ENCODE assay signal across 16 cellular contexts in genomic region chr2:71668326-71669057, GRCh38.
DNase-seq lines count a peak whose midpoint lies in the region; ATAC-seq and TF ChIP-seq lines count a peak whose summit lies in the region.
"Had no signal": no experiment of that assay in that cellular context is flagged by ENCODE, and none has a peak within 500 bp of the region (broad histone marks: within the 10 kb centered on the region; RNA-seq: fewer than 3 reads in every experiment).

No MANE protein-coding gene starts in this region.

- no peak for TF ChIP-seq CTCF in right atrium auricular region (IDR thresholded peaks at IDR 0.05)
- no peak for TF ChIP-seq CTCF in endothelial cell (IDR thresholded peaks at IDR 0.05; ENCODE audit: unreplicated experiment)
- no peak for TF ChIP-seq CTCF in osteoblast (IDR thresholded peaks at IDR 0.05; ENCODE audit: extremely low read depth, low read depth, low read length)
- no peak for TF ChIP-seq CTCF in vagina (IDR thresholded peaks at IDR 0.05)
- no peak for TF ChIP-seq CTCF in uterus (IDR thresholded peaks at IDR 0.05)
- no peak for TF ChIP-seq CTCF in ovary (IDR thresholded peaks at IDR 0.05)

- DNase-seq in right atrium auricular region (ENCODE audit: low spot score), result peak; percentile 51
- no peak for DNase-seq in left cardiac atrium
- DNase-seq in endothelial cell (ENCODE audit: low spot score), result no peak
- DNase-seq in osteoblast (ENCODE audit: insufficient read length, low spot score, missing footprints), result peak; percentile 60
- DNase-seq in vagina (ENCODE audit: extremely low spot score in 2 of 2), result peak; percentile 69 to 93
- DNase-seq in NCI-H526 treated with DMSO at 0.1 percent for 48 hours (lab: John Stamatoyannopoulos, UW), result no peak
- DNase-seq in uterus, result no peak
- DNase-seq in ovary, result no peak
- DNase-seq: BE2C; CD4-positive, alpha-beta memory T cell; NCI-H1417 treated with DMSO at 0.1 percent for 48 hours; NCI-H2029 treated with DMSO at 0.1 percent for 48 hours; NCI-H510A had no signal

- H3K27me3 ChIP-seq in right atrium auricular region (no peaks in the 10 kb centered on the region), osteoblast (ENCODE audit: insufficient read depth, low read length) (peaks cover 13% of the 10 kb centered on the region), vagina (no peaks in the 10 kb centered on the region), uterus (no peaks in the 10 kb centered on the region), ovary (no peaks in the 10 kb centered on the region)
- H3K27me3 ChIP-seq: BE2C had no signal

- H3K27ac ChIP-seq in right atrium auricular region (no peak overlapping the region), osteoblast (ENCODE audit: low read depth, low read length) (no peak overlapping the region), vagina (no peak overlapping the region), uterus (no peak overlapping the region), ovary (no peak overlapping the region)

- TF ChIP-seq POLR2A in vagina (IDR thresholded peaks at IDR 0.05) (no peak), uterus (IDR thresholded peaks at IDR 0.05) (no peak), ovary (IDR thresholded peaks at IDR 0.05) (no peak)

- H4K20me1 ChIP-seq in osteoblast (ENCODE audit: insufficient read depth, low read length), result no peaks in the 10 kb centered on the region

- H3K27ac Mint-ChIP-seq in endothelial cell (ENCODE audit: unreplicated experiment), result no peak overlapping the region
- H3K27ac Mint-ChIP-seq: CD4-positive, alpha-beta memory T cell had no signal

- no peak overlapping the region for H2AFZ ChIP-seq in osteoblast (ENCODE audit: low read length)

- no peaks in the 10 kb centered on the region for H3K4me1 ChIP-seq in right atrium auricular region
- H3K4me1 ChIP-seq in osteoblast (ENCODE audit: insufficient read depth, low read length), result no peaks in the 10 kb centered on the region
- H3K4me1 ChIP-seq in vagina, result no peaks in the 10 kb centered on the region
- H3K4me1 ChIP-seq in uterus, result no peaks in the 10 kb centered on the region
- no peaks in the 10 kb centered on the region for H3K4me1 ChIP-seq in ovary (ENCODE audit: insufficient read depth)
- H3K4me1 ChIP-seq: BE2C had no signal

- intact Hi-C loops in left cardiac atrium (cut with DNase I), result no loop called here
- intact Hi-C loops in vagina (cut with DNase I), result no loop called here
- intact Hi-C loops in uterus (cut with DNase I; ENCODE audit: low total_unique reads), result no loop called here
- intact Hi-C loops in ovary (cut with DNase I), result no loop called here

- no peaks in the 10 kb centered on the region for H3K4me1 Mint-ChIP-seq in endothelial cell (ENCODE audit: unreplicated experiment)
- H3K4me1 Mint-ChIP-seq: CD4-positive, alpha-beta memory T cell had no signal

- H3K4me2 ChIP-seq in osteoblast (ENCODE audit: insufficient read depth, low read length), result no peak overlapping the region

- no peaks in the 10 kb centered on the region for H3K79me2 ChIP-seq in osteoblast (ENCODE audit: insufficient read depth, low read length)

- H3K4me3 ChIP-seq in right atrium auricular region, result no peak overlapping the region
- no peak overlapping the region for H3K4me3 ChIP-seq in osteoblast (ENCODE audit: insufficient read depth, low read length)
- H3K4me3 ChIP-seq in vagina, result no peak overlapping the region
- H3K4me3 ChIP-seq in uterus, result no peak overlapping the region
- H3K4me3 ChIP-seq in ovary, result no peak overlapping the region

- no peak for ATAC-seq in left cardiac atrium
- ATAC-seq: HCT116, Panc1, Right ventricle myocardium inferior had no signal

- peaks cover 36% of the 10 kb centered on the region for H3K27me3 Mint-ChIP-seq in endothelial cell (ENCODE audit: unreplicated experiment)

- H3K4me3 Mint-ChIP-seq in endothelial cell (ENCODE audit: unreplicated experiment), result peak overlapping the region; percentile 27
- H3K4me3 Mint-ChIP-seq: CD4-positive, alpha-beta memory T cell had no signal

- WGBS in ovary, 3 donors, result 78 to 80% (median 79%) methylated on average over 17 of the region's 17 CpGs

- H3K9me3 ChIP-seq in right atrium auricular region (no peaks in the 10 kb centered on the region), osteoblast (ENCODE audit: low read depth, low read length) (no peaks in the 10 kb centered on the region), vagina (no peaks in the 10 kb centered on the region), uterus (no peaks in the 10 kb centered on the region), ovary (no peaks in the 10 kb centered on the region)
- H3K9me3 ChIP-seq: BE2C had no signal

- no peaks in the 10 kb centered on the region for H3K9me3 Mint-ChIP-seq in endothelial cell (ENCODE audit: unreplicated experiment)

- no peak for TF ChIP-seq EP300 in ovary (IDR thresholded peaks at IDR 0.05)

- H3K36me3 ChIP-seq in right atrium auricular region (peaks cover 53% of the 10 kb centered on the region), osteoblast (ENCODE audit: insufficient read depth, low read length) (no peaks in the 10 kb centered on the region), vagina (no peaks in the 10 kb centered on the region), uterus (no peaks in the 10 kb centered on the region), ovary (no peaks in the 10 kb centered on the region)
- H3K36me3 ChIP-seq: BE2C had no signal

- H3K36me3 Mint-ChIP-seq in endothelial cell (ENCODE audit: low read depth, unreplicated experiment), result peaks cover 71% of the 10 kb centered on the region
- H3K36me3 Mint-ChIP-seq: CD4-positive, alpha-beta memory T cell had no signal

Comparison
In these comparisons a context has a peak if more than half of its experiments do, and no peak if none do; other contexts are left out.
1. DNase-seq: peak in right atrium auricular region (single experiment), osteoblast (single experiment) and vagina (2 of 2); none in left cardiac atrium (single experiment), endothelial cell (single experiment), NCI-H526 treated with DMSO at 0.1 percent for 48 hours (single experiment), uterus (0 of 2) and ovary (0 of 5).